In the genomic region with DNA sequence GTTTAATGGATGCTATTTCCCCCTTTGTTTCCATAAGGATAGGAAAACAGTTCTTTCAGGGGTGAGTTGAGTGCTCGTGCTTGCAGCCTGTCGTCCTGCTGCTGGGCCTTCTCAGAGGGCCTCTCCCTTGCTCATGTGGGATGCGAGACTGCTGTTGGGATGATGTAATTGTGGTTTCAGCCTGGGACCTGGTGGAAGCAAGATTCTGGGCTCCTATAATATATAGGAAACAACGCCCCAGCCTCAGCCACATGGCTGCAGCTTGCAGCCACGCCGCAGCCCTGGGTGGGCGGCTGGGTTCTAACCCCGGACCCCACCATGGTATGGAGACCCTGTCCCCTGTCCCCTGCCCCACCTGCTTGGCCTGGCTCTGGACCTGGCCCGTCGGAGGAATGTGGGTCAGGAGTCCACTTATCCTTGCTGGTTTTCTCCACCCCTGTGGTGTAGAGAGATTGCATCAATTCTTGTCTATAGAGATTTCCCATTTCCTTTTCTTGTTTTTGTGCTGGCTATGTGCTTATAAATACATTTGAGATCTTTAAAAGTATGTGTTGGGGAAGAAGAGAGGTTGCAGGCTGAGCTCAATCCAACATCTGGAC, we compare ENCODE assay signal across 16 cellular contexts.
DNase-seq lines count a peak whose midpoint lies in the region; TF ChIP-seq lines count a peak whose summit lies in the region.
"Had no signal": no experiment of that assay in that cellular context is flagged by ENCODE, and none has a peak within 500 bp of the region (broad histone marks: within the 10 kb centered on the region; RNA-seq: fewer than 3 reads in every experiment).

No MANE protein-coding gene starts in this region.

- no peak for TF ChIP-seq EP300 in esophagus muscularis mucosa (IDR thresholded peaks at IDR 0.05)

- TF ChIP-seq CTCF in HFF-Myc (IDR thresholded peaks at IDR 0.05; ENCODE audit: low read depth, low read length, missing control alignments) (no peak), esophagus muscularis mucosa (IDR thresholded peaks at IDR 0.05) (no peak)

- H3K36me3 ChIP-seq in esophagus muscularis mucosa, result no peaks in the 10 kb centered on the region
- H3K36me3 ChIP-seq: cardiac muscle cell, suprapubic skin had no signal

- DNase-seq in HFF-Myc (ENCODE audit: extremely low read depth, low read depth), result peak; percentile 5
- peak; percentile 96 for DNase-seq in SIG-M5 treated with dmso at 0.1 percent for 504 hours (lab: John Stamatoyannopoulos, UW; ENCODE audit: unreplicated experiment)
- peak; percentile 42 for DNase-seq in esophagus muscularis mucosa (ENCODE audit: extremely low spot score)
- DNase-seq in myocyte (ENCODE audit: low read depth), result peak; percentile 38
- no peak for DNase-seq in NCI-H187 treated with DMSO at 0.1 percent for 48 hours (lab: John Stamatoyannopoulos, UW)
- DNase-seq in DMS114 treated with DMSO at 0.1 percent for 48 hours (lab: John Stamatoyannopoulos, UW; ENCODE audit: unreplicated experiment), result no peak
- DNase-seq in HT-29 (ENCODE audit: low spot score), result no peak
- no peak for DNase-seq in NCI-H345 (lab: John Stamatoyannopoulos, UW)
- DNase-seq: effector memory CD8-positive, alpha-beta T cell; foreskin keratinocyte; mammary epithelial cell; NCI-H1694; NCI-H526; stimulated activated CD4-positive, alpha-beta T cell treated with anti-CD3 and anti-CD28 coated beads, Interleukin-2, amount 100 ng/mL, for 24 hours had no signal

- no peak overlapping the region for H3K27ac ChIP-seq in esophagus muscularis mucosa (replicated peaks in 1 of 4)
- H3K27ac ChIP-seq: cardiac muscle cell, foreskin keratinocyte, suprapubic skin had no signal

- 78% methylated on average over 10 of the region's 10 CpGs for WGBS in esophagus muscularis mucosa

- TF ChIP-seq POLR2A in esophagus muscularis mucosa (IDR thresholded peaks at IDR 0.05; ENCODE audit: low read depth), result no peak

- no peaks in the 10 kb centered on the region for H3K27me3 ChIP-seq in esophagus muscularis mucosa
- H3K27me3 ChIP-seq: cardiac muscle cell, foreskin keratinocyte, suprapubic skin had no signal

- H3K4me3 ChIP-seq in HFF-Myc (replicated peaks; ENCODE audit: low read depth, low read length), result no peak overlapping the region
- no peak overlapping the region for H3K4me3 ChIP-seq in esophagus muscularis mucosa
- H3K4me3 ChIP-seq: cardiac muscle cell, suprapubic skin had no signal

- H3K9me3 ChIP-seq in esophagus muscularis mucosa, result no peaks in the 10 kb centered on the region
- H3K9me3 ChIP-seq: suprapubic skin had no signal

- intact Hi-C loops in esophagus muscularis mucosa (cut with DNase I), result no loop called here

- peaks cover 0 to 10% (median 2%) of the 10 kb centered on the region in 4 donors for H3K4me1 ChIP-seq in esophagus muscularis mucosa

Comparison
In these comparisons a context has a peak if more than half of its experiments do, and no peak if none do; other contexts are left out.
1. DNase-seq: peak in HFF-Myc (single experiment), SIG-M5 treated with dmso at 0.1 percent for 504 hours (single experiment), esophagus muscularis mucosa (single experiment) and myocyte (single experiment); none in NCI-H187 treated with DMSO at 0.1 percent for 48 hours (single experiment), DMS114 treated with DMSO at 0.1 percent for 48 hours (single experiment), HT-29 (single experiment) and NCI-H345 (single experiment).